In the genomic region with DNA sequence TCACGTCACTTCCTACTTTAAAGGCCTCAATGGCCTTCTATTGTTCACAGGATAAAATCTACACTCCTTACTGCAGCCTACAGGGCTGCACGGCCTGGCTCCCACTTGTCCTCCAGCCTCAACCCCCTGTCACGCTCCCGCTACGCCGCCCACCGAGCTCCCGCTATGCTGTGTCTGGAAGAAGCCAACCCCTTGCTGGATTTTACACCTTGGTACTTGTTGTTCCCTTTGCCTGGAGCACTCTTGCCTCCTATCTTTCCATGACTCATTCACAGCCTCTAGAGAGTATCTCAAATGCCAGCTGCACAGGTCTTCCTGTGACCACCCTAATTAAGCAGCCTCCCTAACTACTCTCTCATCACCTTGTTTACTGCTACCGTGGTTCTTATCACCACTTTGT, we compare ENCODE assay signal across 21 cellular contexts.
DNase-seq lines count a peak whose midpoint lies in the region; ATAC-seq and TF ChIP-seq lines count a peak whose summit lies in the region.
"Had no signal": no experiment of that assay in that cellular context is flagged by ENCODE, and none has a peak within 500 bp of the region (broad histone marks: within the 10 kb centered on the region; RNA-seq: fewer than 3 reads in every experiment).

No MANE protein-coding gene starts in this region.

- H3K36me3 ChIP-seq in heart right ventricle: no peaks in the 10 kb centered on the region
- H3K36me3 ChIP-seq in mesendoderm (ENCODE audit: control insufficient read depth, insufficient read depth, low read length): no peaks in the 10 kb centered on the region
- no peaks in the 10 kb centered on the region for H3K36me3 ChIP-seq in skeletal muscle tissue (ENCODE audit: control insufficient read depth in 3 of 3, insufficient read depth in 3 of 3, low read length in 3 of 3)
- H3K36me3 ChIP-seq: HAP-1, MG63 had no signal

- H3K4me3 ChIP-seq in heart right ventricle (no peak overlapping the region), mesendoderm (ENCODE audit: low read length) (no peak overlapping the region), skeletal muscle tissue (ENCODE audit: low read length in 3 of 3) (peak overlapping the region in 1 of 3 donors; percentile 23)
- H3K4me3 ChIP-seq: GM23248, HAP-1, MG63 had no signal

- H2BK15ac ChIP-seq in mesendoderm (replicated peaks; ENCODE audit: low read depth): no peak overlapping the region

- H3K27ac Mint-ChIP-seq in natural killer cell: no peak overlapping the region

- H3K27ac ChIP-seq in heart right ventricle: peak overlapping the region in 9 of 10 donors; percentile 28 to 85 (median 76)
- H3K27ac ChIP-seq in mesendoderm (ENCODE audit: low read depth, low read length): no peak overlapping the region
- H3K27ac ChIP-seq in skeletal muscle tissue (ENCODE audit: low read depth, low read length): peak overlapping the region; percentile 66
- H3K27ac ChIP-seq: 22Rv1, GM23248 had no signal

- H4K5ac ChIP-seq in mesendoderm (ENCODE audit: low read length): no peak overlapping the region

- H3K56ac ChIP-seq in mesendoderm (ENCODE audit: low read length): no peak overlapping the region

- DNase-seq in NCI-H146 (lab: John Stamatoyannopoulos, UW) (peak; percentile 38), NCI-H146 treated with DMSO at 0.1 percent for 48 hours (lab: John Stamatoyannopoulos, UW; ENCODE audit: unreplicated experiment) (no peak), heart right ventricle (peak; percentile 35 to 37), mesendoderm (peak; percentile 85), natural killer cell (no peak), HCEC 1CT (no peak)
- DNase-seq: COR-L47, DMS 273 treated with DMSO at 0.1 percent for 48 hours, DND-41, Kasumi-1, NCI-H1048, NCI-H1436, NCI-H2081 treated with DMSO at 0.1 percent for 48 hours, NCI-H748 treated with DMSO at 0.1 percent for 48 hours, SHP77 had no signal

- H2AK5ac ChIP-seq in mesendoderm (ENCODE audit: low read length): no peak overlapping the region

- no peak overlapping the region for H3K4ac ChIP-seq in mesendoderm (ENCODE audit: low read depth, low read length)

- H3K9ac ChIP-seq in mesendoderm (ENCODE audit: low read length): no peak overlapping the region
- H3K9ac ChIP-seq in skeletal muscle tissue (ENCODE audit: low read depth in 1 of 3, low read length in 3 of 3): no peak overlapping the region
- H3K9ac ChIP-seq: GM23248 had no signal

- H3K27me3 ChIP-seq in heart right ventricle: no peaks in the 10 kb centered on the region
- H3K27me3 ChIP-seq in mesendoderm (ENCODE audit: insufficient read depth, low read length, poor library complexity): no peaks in the 10 kb centered on the region
- H3K27me3 ChIP-seq in skeletal muscle tissue (ENCODE audit: control insufficient read depth in 3 of 3, insufficient read depth in 3 of 3, low read length in 3 of 3): no peaks in the 10 kb centered on the region
- H3K27me3 ChIP-seq: MG63 had no signal

- H3K4me2 ChIP-seq in mesendoderm (ENCODE audit: low read length): no peak overlapping the region

- H3K23ac ChIP-seq in mesendoderm (ENCODE audit: low read length): no peak overlapping the region

- H3K4me1 ChIP-seq in heart right ventricle: peaks cover 0 to 12% (median 0%) of the 10 kb centered on the region in 9 donors
- no peaks in the 10 kb centered on the region for H3K4me1 ChIP-seq in mesendoderm (ENCODE audit: control insufficient read depth, low read depth, low read length)
- peaks cover 3 to 15% (median 10%) of the 10 kb centered on the region in 3 donors for H3K4me1 ChIP-seq in skeletal muscle tissue (ENCODE audit: control insufficient read depth in 3 of 3, insufficient read depth in 3 of 3, low read length in 3 of 3)
- H3K4me1 ChIP-seq: HAP-1 had no signal

- peak; percentile 63 to 95 (median 92) for ATAC-seq in heart right ventricle
- ATAC-seq in natural killer cell: no peak
- ATAC-seq in HG02623 (IDR thresholded peaks at IDR 0.05; ENCODE audit: unreplicated experiment): no peak

- no peaks in the 10 kb centered on the region for H3K27me3 Mint-ChIP-seq in natural killer cell (ENCODE audit: low read depth in 2 of 2)

- H3K4me1 Mint-ChIP-seq in natural killer cell: no peaks in the 10 kb centered on the region

- H3K18ac ChIP-seq in mesendoderm (ENCODE audit: low read length): no peak overlapping the region

- no peak overlapping the region for H2BK120ac ChIP-seq in mesendoderm (ENCODE audit: low read depth, low read length)

- peak in 2 of 9 donors; percentile 19 to 20 for TF ChIP-seq CTCF in heart right ventricle (IDR thresholded peaks at IDR 0.05)
- no peak for TF ChIP-seq CTCF in natural killer cell (IDR thresholded peaks at IDR 0.05)

- H4K8ac ChIP-seq in mesendoderm (ENCODE audit: low read depth, low read length): no peak overlapping the region

- H3K4me3 Mint-ChIP-seq in natural killer cell: no peak overlapping the region

- H3K9me3 Mint-ChIP-seq in natural killer cell: peaks cover 6 to 19% of the 10 kb centered on the region in 2 donors

- intact Hi-C loops in heart right ventricle (cut with DNase I) (loop anchor here in 1 of 10 donors (5.0 kb wide), 1 partner anchor 280 kb away; no protein-coding TSS in a partner anchor), natural killer cell (cut with micrococcal nuclease) (no loop called here)

- WGBS in heart right ventricle, 2 donors: 61 to 75% methylated on average over 9 of the region's 9 CpGs
- WGBS in mesendoderm (ENCODE audit: extremely low coverage, insufficient coverage, low lambda C conversion rate): no CpG with 5 or more reads among the region's 9 CpGs

- H3K79me2 ChIP-seq in mesendoderm (ENCODE audit: control insufficient read depth, insufficient read depth, low read length): no peaks in the 10 kb centered on the region

- H3K79me1 ChIP-seq in mesendoderm (ENCODE audit: low read length): no peaks in the 10 kb centered on the region

- H2BK5ac ChIP-seq in mesendoderm (ENCODE audit: low read length): no peak overlapping the region

- no peaks in the 10 kb centered on the region for H3K36me3 Mint-ChIP-seq in natural killer cell

- no peaks in the 10 kb centered on the region for H3K9me3 ChIP-seq in heart right ventricle
- H3K9me3 ChIP-seq in skeletal muscle tissue (ENCODE audit: control insufficient read depth in 3 of 3, low read length in 3 of 3): no peaks in the 10 kb centered on the region
- H3K9me3 ChIP-seq: HAP-1, MG63 had no signal

Comparison
In these comparisons a context has a peak if more than half of its experiments do, and no peak if none do; other contexts are left out.
1. DNase-seq: peak in NCI-H146 (single experiment), heart right ventricle (2 of 2) and mesendoderm (single experiment); none in NCI-H146 treated with DMSO at 0.1 percent for 48 hours (single experiment), natural killer cell (single experiment) and HCEC 1CT (single experiment).
2. ATAC-seq: peak in heart right ventricle (8 of 8); none in natural killer cell (0 of 3) and HG02623 (single experiment).